ENCODE assay signal across 13 cellular contexts in the genomic region with DNA sequence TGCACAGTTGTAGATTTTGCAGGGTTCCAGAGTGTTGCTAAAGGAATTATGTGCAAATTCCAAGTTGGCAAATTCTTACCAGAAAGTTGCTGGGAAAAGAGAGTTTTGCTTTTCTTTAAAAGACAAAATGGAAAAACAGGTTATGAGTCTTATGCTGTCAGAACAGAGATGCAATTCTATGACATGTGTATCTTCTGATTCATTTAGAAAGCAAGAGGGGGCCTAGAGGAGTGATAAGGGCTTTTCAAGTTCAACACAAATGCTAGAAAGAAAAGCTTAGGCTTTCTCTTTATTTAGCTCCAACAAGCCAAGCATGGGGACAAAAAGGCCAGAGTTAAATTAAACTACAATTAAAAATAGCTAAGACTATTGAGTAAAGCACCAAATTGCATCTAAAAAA.
"Had no signal": no experiment of that assay in that cellular context is flagged by ENCODE, and none has a peak within 500 bp of the region (broad histone marks: within the 10 kb centered on the region; RNA-seq: fewer than 3 reads in every experiment).

No MANE protein-coding gene starts in this region.

- DNase-seq: activated B cell treated with CpG ODN at 0.5 μM for 24 hours; activated CD4-positive, alpha-beta T cell treated with anti-CD3 and anti-CD28 coated beads, Interleukin-2, amount 50 U/mL, for 1 hour; activated gamma-delta T cell; activated naive CD8-positive, alpha-beta T cell treated with anti-CD3 and anti-CD28 coated beads for 36 hours; cerebellar nuclear complex; dermis blood vessel endothelial cell; endodermal cell; hippocampal formation; nephron progenitor cell; sigmoid colon; stimulated activated CD4-positive, alpha-beta T cell treated with anti-CD3 and anti-CD28 coated beads, Interleukin-2, amount 100 ng/mL, for 24 hours; stimulated activated naive CD4-positive, alpha-beta T cell; testis had no signal
